Comparison of ENCODE assay signal across 24 cellular contexts in the genomic region with DNA sequence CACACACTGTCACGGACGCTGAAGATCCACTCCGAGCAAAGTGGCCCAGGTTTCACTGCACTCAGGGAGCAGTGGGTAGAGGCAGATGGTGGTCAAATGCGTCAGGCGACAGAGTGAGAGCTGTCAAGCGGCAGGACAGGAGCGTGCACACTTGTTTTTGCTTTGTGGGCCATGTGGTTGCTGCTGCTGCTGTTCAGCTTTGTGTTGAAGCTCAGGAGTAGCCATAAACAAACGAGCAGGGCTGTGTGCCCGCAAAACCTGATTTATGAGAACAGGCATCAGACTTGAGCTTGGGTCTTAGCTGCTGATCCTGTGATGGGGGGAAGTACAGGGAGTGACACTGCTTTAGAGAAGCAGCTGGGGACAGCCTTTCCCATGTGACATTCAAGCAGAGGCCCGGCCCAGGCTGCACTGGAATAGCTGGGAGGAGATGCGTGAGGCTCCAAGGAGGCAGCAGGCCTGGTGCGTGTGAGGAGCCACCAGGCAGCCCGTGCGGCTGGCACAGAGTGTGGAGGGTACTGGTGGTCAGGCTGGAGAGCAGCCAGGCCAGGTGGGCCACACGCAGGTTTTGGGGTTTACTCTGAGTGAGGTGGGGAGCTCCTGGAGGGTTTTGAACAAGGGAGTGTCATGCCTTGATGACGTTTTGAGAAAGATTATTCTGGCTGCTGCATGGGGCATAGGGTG. TPM values are rescaled to one million over a fixed set of nuclear protein-coding genes. Genes with fewer than 3 reads are reported as not detected.
"Had no signal": no experiment of that assay in that cellular context is flagged by ENCODE, and none has a peak within 500 bp of the region (broad histone marks: within the 10 kb centered on the region; RNA-seq: fewer than 3 reads in every experiment).

No MANE protein-coding gene starts in this region.

- H3K27ac Mint-ChIP-seq: activated CD4-positive, alpha-beta T cell treated with anti-CD3 and anti-CD28 coated beads for 36 hours; activated CD8-positive, alpha-beta T cell treated with anti-CD3 and anti-CD28 coated beads for 36 hours; activated naive CD8-positive, alpha-beta T cell treated with anti-CD3 and anti-CD28 coated beads, Interleukin-2, amount 10 ng/mL, durations not matched to agents 7 days and 5 days; T-helper 17 cell had no signal

- H3K36me3 Mint-ChIP-seq: activated naive CD8-positive, alpha-beta T cell treated with anti-CD3 and anti-CD28 coated beads, Interleukin-2, amount 10 ng/mL, durations not matched to agents 7 days and 5 days had no signal

- H3K4me3 Mint-ChIP-seq: activated CD4-positive, alpha-beta T cell treated with anti-CD3 and anti-CD28 coated beads for 36 hours; activated CD8-positive, alpha-beta T cell treated with anti-CD3 and anti-CD28 coated beads for 36 hours; activated naive CD8-positive, alpha-beta T cell treated with anti-CD3 and anti-CD28 coated beads, Interleukin-2, amount 10 ng/mL, durations not matched to agents 7 days and 5 days; T-helper 17 cell had no signal

- H3K4me1 Mint-ChIP-seq: activated CD4-positive, alpha-beta T cell treated with anti-CD3 and anti-CD28 coated beads for 36 hours; activated naive CD8-positive, alpha-beta T cell treated with anti-CD3 and anti-CD28 coated beads, Interleukin-2, amount 10 ng/mL, durations not matched to agents 7 days and 5 days; T-helper 17 cell had no signal

- DNase-seq: activated CD4-positive, alpha-beta T cell treated with anti-CD3 and anti-CD28 coated beads for 36 hours; activated CD4-positive, alpha-beta T cell treated with anti-CD3 and anti-CD28 coated beads, Interleukin-2, amount 50 U/mL, for 1 hour; activated CD4-positive, CD25-positive, alpha-beta regulatory T cell; activated CD8-positive, alpha-beta memory T cell treated with anti-CD3 and anti-CD28 coated beads, Interleukin-2, amount 50 U/mL, for 4 hours; activated CD8-positive, alpha-beta T cell treated with anti-CD3 and anti-CD28 coated beads for 36 hours; activated naive CD4-positive, alpha-beta T cell treated with anti-CD3 and anti-CD28 coated beads, Interleukin-2, amount 50 U/mL, for 16 hours; activated naive CD8-positive, alpha-beta T cell treated with anti-CD3 and anti-CD28 coated beads, Interleukin-2, amount 10 ng/mL, durations not matched to agents 7 days and 5 days; activated T-cell treated with anti-CD3 and anti-CD28 coated beads, Interleukin-2, amount 50 U/mL, for 1 hour; aorta; MG63; MV-4-11; NCI-H1092 treated with DMSO at 0.1 percent for 48 hours; NCI-H1417 treated with DMSO at 0.1 percent for 48 hours; NCI-H1694; NCI-H2029; NCI-H2107; NCI-H345; NCI-H510A; NCI-H526 treated with DMSO at 0.1 percent for 48 hours; PC-3; SHP77; T-helper 17 cell; T-helper 9 cell had no signal

- ATAC-seq: activated CD4-positive, alpha-beta T cell treated with anti-CD3 and anti-CD28 coated beads for 36 hours; activated CD8-positive, alpha-beta T cell treated with anti-CD3 and anti-CD28 coated beads for 36 hours; PC-3; T-helper 17 cell had no signal

- H3K9me3 Mint-ChIP-seq: activated CD8-positive, alpha-beta T cell treated with anti-CD3 and anti-CD28 coated beads for 36 hours; activated naive CD8-positive, alpha-beta T cell treated with anti-CD3 and anti-CD28 coated beads, Interleukin-2, amount 10 ng/mL, durations not matched to agents 7 days and 5 days had no signal

RNA-seq across cellular contexts. Expression of gene ASPG, which starts 31.1 kb away (rescaled TPM):
- total RNA-seq: activated CD4-positive, alpha-beta T cell treated with anti-CD3 and anti-CD28 coated beads for 36 hours; activated CD8-positive, alpha-beta T cell treated with anti-CD3 and anti-CD28 coated beads for 36 hours; activated naive CD8-positive, alpha-beta T cell treated with anti-CD3 and anti-CD28 coated beads, Interleukin-2, amount 10 ng/mL, durations not matched to agents 7 days and 5 days; SJSA1; T-helper 17 cell had no signal
